8 cellular contexts compared by ENCODE assay signal in genomic region chr12:123533672-123534643, GRCh38. TPM values are rescaled to one million over a fixed set of nuclear protein-coding genes. Genes with fewer than 3 reads are reported as not detected.
A peak's percentile ranks its signal among the peaks of the same experiment; 100 is the strongest.
DNase-seq lines count a peak whose midpoint lies in the region; ATAC-seq and TF ChIP-seq lines count a peak whose summit lies in the region.

A gene with protein sequence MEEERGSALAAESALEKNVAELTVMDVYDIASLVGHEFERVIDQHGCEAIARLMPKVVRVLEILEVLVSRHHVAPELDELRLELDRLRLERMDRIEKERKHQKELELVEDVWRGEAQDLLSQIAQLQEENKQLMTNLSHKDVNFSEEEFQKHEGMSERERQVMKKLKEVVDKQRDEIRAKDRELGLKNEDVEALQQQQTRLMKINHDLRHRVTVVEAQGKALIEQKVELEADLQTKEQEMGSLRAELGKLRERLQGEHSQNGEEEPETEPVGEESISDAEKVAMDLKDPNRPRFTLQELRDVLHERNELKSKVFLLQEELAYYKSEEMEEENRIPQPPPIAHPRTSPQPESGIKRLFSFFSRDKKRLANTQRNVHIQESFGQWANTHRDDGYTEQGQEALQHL (minus strand): TSS chr12:123533719. CDS start chr12:123533482, 237 bp downstream.

- peak within 1 kb of the TSS; percentile 80 for H3K4me3 Mint-ChIP-seq in dendritic cell treated with granulocyte-macrophage colony-stimulating factor and Interleukin-4, amounts not matched to agents 40 ng/mL and 50 ng/mL, for 4 days

- peaks cover 19% of the 10 kb centered on the region for H3K36me3 Mint-ChIP-seq in dendritic cell treated with granulocyte-macrophage colony-stimulating factor and Interleukin-4, amounts not matched to agents 40 ng/mL and 50 ng/mL, for 4 days (ENCODE audit: low read depth)

- TF ChIP-seq CTCF in AG09309 (IDR thresholded peaks at IDR 0.05; ENCODE audit: control insufficient read depth, insufficient read depth, low read depth, low read length, missing control alignments), result peak; percentile 37

- H3K36me3 ChIP-seq in MG63, result peaks cover 29% of the 10 kb centered on the region

- ATAC-seq in GM19025 (IDR thresholded peaks at IDR 0.05; ENCODE audit: low read depth, unreplicated experiment), result peak; percentile 56
- ATAC-seq in left lobe of liver, result peak; percentile 76

- H3K4me3 ChIP-seq in AG09309 (ENCODE audit: control insufficient read depth, low read depth, low read length) (peak within 1 kb of the TSS; percentile 76), MG63 (peak within 1 kb of the TSS; percentile 78)

- H3K4me1 Mint-ChIP-seq in dendritic cell treated with granulocyte-macrophage colony-stimulating factor and Interleukin-4, amounts not matched to agents 40 ng/mL and 50 ng/mL, for 4 days (ENCODE audit: low read depth), result peaks cover 29% of the 10 kb centered on the region

- no peaks in the 10 kb centered on the region for H3K27me3 ChIP-seq in MG63

- no peak for DNase-seq in AG09309 (ENCODE audit: low read depth)
- DNase-seq in MG63, result peak; percentile 64
- DNase-seq in activated CD4-positive, alpha-beta T cell treated with anti-CD3 and anti-CD28 coated beads for 48 hours, result peak; percentile 45
- DNase-seq in left lobe of liver (ENCODE audit: low spot score), result peak; percentile 58
- peak; percentile 26 for DNase-seq in stimulated activated CD4-positive, alpha-beta T cell treated with anti-CD3 and anti-CD28 coated beads, Interleukin-1b, Interleukin-23, amount 100 ng/mL, for 48 hours
- no peak for DNase-seq in DMS153 (lab: John Stamatoyannopoulos, UW)

- no peaks in the 10 kb centered on the region for H3K9me3 Mint-ChIP-seq in dendritic cell treated with granulocyte-macrophage colony-stimulating factor and Interleukin-4, amounts not matched to agents 40 ng/mL and 50 ng/mL, for 4 days

- peaks cover 72% of the 10 kb centered on the region for H3K27me3 Mint-ChIP-seq in dendritic cell treated with granulocyte-macrophage colony-stimulating factor and Interleukin-4, amounts not matched to agents 40 ng/mL and 50 ng/mL, for 4 days

- intact Hi-C loops in dendritic cell treated with granulocyte-macrophage colony-stimulating factor and Interleukin-4, amounts not matched to agents 40 ng/mL and 50 ng/mL, for 4 days (cut with micrococcal nuclease), result loop anchor here (1.0 to 2.0 kb wide), 2 partner anchors 25 to 48 kb away; no protein-coding TSS in a partner anchor

- H3K27ac Mint-ChIP-seq in dendritic cell treated with granulocyte-macrophage colony-stimulating factor and Interleukin-4, amounts not matched to agents 40 ng/mL and 50 ng/mL, for 4 days, result peak within 1 kb of the TSS; percentile 84

- H3K9me3 ChIP-seq in MG63, result no peaks in the 10 kb centered on the region

RNA-seq across cellular contexts. Expression of the gene that starts here (rescaled TPM):
- 24.2 and 31.4 TPM in 2 replicates for total RNA-seq in MG63 (2014; rRNA removed; shearing (Covaris generic); ENCODE audit: low replicate concordance)
- 3.4 TPM for total RNA-seq in left lobe of liver

Comparison
In these comparisons a context has a peak if more than half of its experiments do, and no peak if none do; other contexts are left out.
1. DNase-seq: peak in MG63 (single experiment), activated CD4-positive, alpha-beta T cell treated with anti-CD3 and anti-CD28 coated beads for 48 hours (single experiment), left lobe of liver (single experiment) and stimulated activated CD4-positive, alpha-beta T cell treated with anti-CD3 and anti-CD28 coated beads, Interleukin-1b, Interleukin-23, amount 100 ng/mL, for 48 hours (single experiment); none in AG09309 (single experiment) and DMS153 (single experiment).